In genomic region chr19:2720777-2721569, GRCh38 we compare ENCODE assay signal across 10 cellular contexts. TPM values are rescaled to one million over a fixed set of nuclear protein-coding genes. Genes with fewer than 3 reads are reported as not detected.
DNase-seq lines count a peak whose midpoint lies in the region; ATAC-seq and TF ChIP-seq lines count a peak whose summit lies in the region.
"Had no signal": no experiment of that assay in that cellular context is flagged by ENCODE, and none has a peak within 500 bp of the region (broad histone marks: within the 10 kb centered on the region; RNA-seq: fewer than 3 reads in every experiment).

A gene with protein sequence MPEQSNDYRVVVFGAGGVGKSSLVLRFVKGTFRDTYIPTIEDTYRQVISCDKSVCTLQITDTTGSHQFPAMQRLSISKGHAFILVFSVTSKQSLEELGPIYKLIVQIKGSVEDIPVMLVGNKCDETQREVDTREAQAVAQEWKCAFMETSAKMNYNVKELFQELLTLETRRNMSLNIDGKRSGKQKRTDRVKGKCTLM (minus strand): TSS chr19:2721372. CDS start chr19:2717806, 3,566 bp downstream.

- peak within 1 kb of the TSS; percentile 35 for H3K4me3 Mint-ChIP-seq in activated CD4-positive, alpha-beta T cell treated with anti-CD3 and anti-CD28 coated beads for 36 hours

- H3K27ac ChIP-seq in thymus (ENCODE audit: low read depth), result no peak within 1 kb of the TSS

- peaks cover under 1% of the 10 kb centered on the region for H3K9me3 Mint-ChIP-seq in activated CD4-positive, alpha-beta T cell treated with anti-CD3 and anti-CD28 coated beads for 36 hours (ENCODE audit: low read depth)

- peaks cover 20% of the 10 kb centered on the region for H3K27me3 Mint-ChIP-seq in activated CD4-positive, alpha-beta T cell treated with anti-CD3 and anti-CD28 coated beads for 36 hours

- H3K9me3 ChIP-seq in thymus (ENCODE audit: control insufficient read depth), result no peaks in the 10 kb centered on the region
- H3K9me3 ChIP-seq: gastrocnemius medialis had no signal

- intact Hi-C loops in activated CD4-positive, alpha-beta T cell treated with anti-CD3 and anti-CD28 coated beads for 36 hours (cut with DNase I, micrococcal nuclease), result no loop called here

- CTCF ChIA-PET in activated CD4-positive, alpha-beta T cell treated with anti-CD3 and anti-CD28 coated beads for 36 hours (lab: Charles Lee), result no interaction called here

- no peaks in the 10 kb centered on the region for H3K4me1 ChIP-seq in thymus (ENCODE audit: control insufficient read depth, insufficient read depth, low read length)

- no peaks in the 10 kb centered on the region for H3K36me3 Mint-ChIP-seq in activated CD4-positive, alpha-beta T cell treated with anti-CD3 and anti-CD28 coated beads for 36 hours (ENCODE audit: low read depth)

- H3K4me1 Mint-ChIP-seq in activated CD4-positive, alpha-beta T cell treated with anti-CD3 and anti-CD28 coated beads for 36 hours, result peaks cover 3% of the 10 kb centered on the region

- no peak within 1 kb of the TSS for H3K27ac Mint-ChIP-seq in activated CD4-positive, alpha-beta T cell treated with anti-CD3 and anti-CD28 coated beads for 36 hours

- POLR2A ChIA-PET in activated CD4-positive, alpha-beta T cell treated with anti-CD3 and anti-CD28 coated beads for 36 hours (lab: Charles Lee), result interaction anchor here (0.6 kb wide), 1 partner anchor 163 kb away, joined by 8 read pairs; no protein-coding TSS in a partner anchor

- in situ Hi-C loops in astrocyte of the spinal cord (cut with HindIII; ENCODE audit: low sequenced_read_pairs), result no loop called here

- WGBS in thymus, result 1% methylated on average over 98 of the region's 100 CpGs

- H3K4me3 ChIP-seq in astrocyte of the spinal cord (ENCODE audit: low read depth, low read length), result peak within 1 kb of the TSS; percentile 17
- peak within 1 kb of the TSS; percentile 38 for H3K4me3 ChIP-seq in thymus (ENCODE audit: low read length)

- no peaks in the 10 kb centered on the region for H3K36me3 ChIP-seq in thymus (ENCODE audit: control insufficient read depth, insufficient read depth)
- H3K36me3 ChIP-seq: gastrocnemius medialis had no signal

- no peak for TF ChIP-seq CTCF in astrocyte of the spinal cord (IDR thresholded peaks at IDR 0.05; ENCODE audit: low read depth, low read length)

- no peak for ATAC-seq in activated CD4-positive, alpha-beta T cell treated with anti-CD3 and anti-CD28 coated beads for 36 hours
- no peak for ATAC-seq in HG03378 (IDR thresholded peaks at IDR 0.05; ENCODE audit: unreplicated experiment)
- ATAC-seq: gastrocnemius medialis had no signal

- peaks cover 40% of the 10 kb centered on the region for H3K27me3 ChIP-seq in thymus (ENCODE audit: control insufficient read depth, insufficient read depth)

- no peak for DNase-seq in activated CD4-positive, alpha-beta T cell treated with anti-CD3 and anti-CD28 coated beads for 36 hours
- DNase-seq in activated CD4-positive, alpha-beta T cell treated with anti-CD3 and anti-CD28 coated beads for 4 hours, result no peak
- DNase-seq in astrocyte of the spinal cord (ENCODE audit: low read depth, low spot score) (no peak), iPS-NIHi7 (ENCODE audit: extremely low spot score) (peak; percentile 73), Kasumi-1 (lab: John Stamatoyannopoulos, UW) (no peak), COLO668 (lab: John Stamatoyannopoulos, UW; ENCODE audit: unreplicated experiment) (no peak)
- DNase-seq: DND-41, gastrocnemius medialis had no signal

RNA-seq across cellular contexts. Expression of the gene that starts here (rescaled TPM):
- under 1 TPM; 0.21 to 0.33 TPM for total RNA-seq in activated CD4-positive, alpha-beta T cell treated with anti-CD3 and anti-CD28 coated beads for 36 hours
- polyA plus RNA-seq in thymus, result 0.27 TPM
